In genomic region chr10:61616611-61617010, GRCh38 we compare ENCODE assay signal across 37 cellular contexts. TPM values are rescaled to one million over a fixed set of nuclear protein-coding genes. Genes with fewer than 3 reads are reported as not detected.
"Had no signal": no experiment of that assay in that cellular context is flagged by ENCODE, and none has a peak within 500 bp of the region (broad histone marks: within the 10 kb centered on the region; RNA-seq: fewer than 3 reads in every experiment).

No MANE protein-coding gene starts in this region.

- ATAC-seq: activated naive CD4-positive, alpha-beta T cell treated with anti-CD3 and anti-CD28 coated beads, Interleukin-2, amount 50 U/mL, for 72 hours; activated naive CD8-positive, alpha-beta T cell treated with anti-CD3 and anti-CD28 coated beads, Interleukin-2, amount 50 U/mL, for 24 hours; activated T-cell treated with anti-CD3 and anti-CD28 coated beads, Interleukin-2, amount 50 U/mL, for 4 hours; activated T-cell treated with anti-CD3 and anti-CD28 coated beads, Interleukin-2, amount 50 U/mL, for 72 hours; activated T-helper 17 cell treated with anti-CD3 and anti-CD28 coated beads, Interleukin-2, amount 50 U/mL, for 72 hours; body of pancreas had no signal

- H3K9me3 ChIP-seq: adrenal gland, ascending aorta, body of pancreas, breast epithelium had no signal

- H3K27me3 ChIP-seq: ascending aorta, body of pancreas, brain microvascular endothelial cell, breast epithelium, cardiac muscle cell had no signal

- H3K27ac ChIP-seq: adrenal gland, ascending aorta, body of pancreas, brain microvascular endothelial cell, breast epithelium, cardiac muscle cell had no signal

- H3K4me3 ChIP-seq: adrenal gland, ascending aorta, body of pancreas, breast epithelium, cardiac muscle cell had no signal

- DNase-seq: activated effector memory CD4-positive, alpha-beta T cell treated with anti-CD3 and anti-CD28 coated beads, Interleukin-2, amount 50 U/mL, for 16 hours; activated effector memory CD4-positive, alpha-beta T cell treated with Interleukin-2 at 50 U/mL for 16 hours; activated gamma-delta T cell; activated gamma-delta T cell treated with Interleukin-2 at 50 U/mL for 16 hours; activated naive CD4-positive, alpha-beta T cell; activated naive CD4-positive, alpha-beta T cell treated with anti-CD3 and anti-CD28 coated beads for 36 hours; activated naive CD4-positive, alpha-beta T cell treated with anti-CD3 and anti-CD28 coated beads, Interleukin-2, amount 10 ng/mL, durations not matched to agents 7 days and 5 days; activated naive CD4-positive, alpha-beta T cell treated with anti-CD3 and anti-CD28 coated beads, Interleukin-2, amount 50 U/mL, for 16 hours; activated naive CD4-positive, alpha-beta T cell treated with Interleukin-2 at 50 U/mL for 16 hours; activated naive CD8-positive, alpha-beta T cell treated with anti-CD3 and anti-CD28 coated beads for 36 hours; activated naive CD8-positive, alpha-beta T cell treated with anti-CD3 and anti-CD28 coated beads, Interleukin-2, amount 10 ng/mL, durations not matched to agents 7 days and 5 days; activated naive CD8-positive, alpha-beta T cell treated with anti-CD3 and anti-CD28 coated beads, Interleukin-2, amount 50 U/mL, for 24 hours; activated T-cell treated with anti-CD3 and anti-CD28 coated beads, Interleukin-2, amount 50 U/mL, for 1 hour; activated T-cell treated with anti-CD3 and anti-CD28 coated beads, Interleukin-2, amount 50 U/mL, for 24 hours; activated T-cell treated with anti-CD3 and anti-CD28 coated beads, Interleukin-2, amount 50 U/mL, for 4 hours; activated T-cell treated with anti-CD3 and anti-CD28 coated beads, Interleukin-2, amount 50 U/mL, for 48 hours; activated T-cell treated with anti-CD3 and anti-CD28 coated beads, Interleukin-2, amount 50 U/mL, for 72 hours; adrenal gland; amniotic stem cell; amygdala; anterior cingulate cortex; aorta; body of pancreas; brain microvascular endothelial cell; caudate nucleus; central memory CD4-positive, alpha-beta T cell; cerebellar nuclear complex had no signal

- H3K36me3 ChIP-seq: adrenal gland, ascending aorta, brain microvascular endothelial cell, breast epithelium, cardiac muscle cell had no signal

- FAIRE-seq: astrocyte, bronchial epithelial cell had no signal

- H3K4me1 ChIP-seq: ascending aorta had no signal

RNA-seq across cellular contexts. Expression of gene CABCOCO1, which starts 46.1 kb away (rescaled TPM):
- total RNA-seq: activated naive CD4-positive, alpha-beta T cell treated with anti-CD3 and anti-CD28 coated beads for 36 hours; activated naive CD4-positive, alpha-beta T cell treated with anti-CD3 and anti-CD28 coated beads, Interleukin-2, amount 50 U/mL, for 72 hours; activated naive CD8-positive, alpha-beta T cell treated with anti-CD3 and anti-CD28 coated beads for 36 hours; activated naive CD8-positive, alpha-beta T cell treated with anti-CD3 and anti-CD28 coated beads, Interleukin-2, amount 10 ng/mL, durations not matched to agents 7 days and 5 days; activated T-cell treated with anti-CD3 and anti-CD28 coated beads, Interleukin-2, amount 50 U/mL, for 4 hours; activated T-cell treated with anti-CD3 and anti-CD28 coated beads, Interleukin-2, amount 50 U/mL, for 72 hours; activated T-helper 1 cell treated with anti-CD3 and anti-CD28 coated beads, Interleukin-12 subunit alpha, Interleukin-12 subunit beta, Interleukin-2, Interleukin-4 antibody, amounts not matched to agents 30 ng/mL and 10 ng/mL and 1 ng/mL, durations not matched to agents 14 hours and 24 hours and 36 hours; activated T-helper 17 cell treated with anti-CD3 and anti-CD28 coated beads, Interleukin-2, amount 50 U/mL, for 72 hours; activated T-helper 2 cell treated with anti-CD3 and anti-CD28 coated beads, Interferon-gamma antibody, Interleukin-2, Interleukin-4, amounts not matched to agents 10 μg/mL and 5 μg/mL and 100 μg/mL, durations not matched to agents 14 hours and 24 hours and 36 hours; ascending aorta; body of pancreas; bronchial epithelial cell; cardiac septum had no signal
